In the genomic region with DNA sequence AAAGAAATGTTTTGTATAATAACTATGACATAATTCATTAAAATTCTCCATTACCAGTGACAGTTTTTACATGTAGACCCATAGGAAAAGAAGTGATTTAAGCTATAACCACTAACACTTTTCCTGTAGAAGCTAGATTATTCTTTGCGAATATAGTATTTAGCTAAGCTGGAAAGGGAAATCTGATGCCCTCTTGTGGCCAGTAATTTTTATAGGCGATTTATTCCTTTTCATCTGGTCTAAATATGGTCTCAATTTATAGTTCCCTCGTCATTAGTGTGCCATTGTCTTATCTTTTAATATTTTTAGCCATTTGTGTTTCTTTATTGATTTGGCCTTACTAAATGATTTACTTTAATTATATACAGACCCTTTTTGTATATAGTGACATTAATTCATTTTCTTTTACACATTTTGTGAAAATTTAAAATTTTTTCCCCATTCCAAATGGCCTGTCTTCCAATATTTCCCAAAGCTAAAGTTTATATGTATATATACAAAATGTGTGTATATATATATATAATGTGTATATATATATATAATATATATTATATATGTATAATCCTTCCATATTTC, we compare ENCODE assay signal across 7 cellular contexts. TPM values are rescaled to one million over a fixed set of nuclear protein-coding genes. Genes with fewer than 3 reads are reported as not detected.
DNase-seq lines count a peak whose midpoint lies in the region; ATAC-seq and TF ChIP-seq lines count a peak whose summit lies in the region.

No MANE protein-coding gene starts in this region.

- H2AFZ ChIP-seq in KMS-11 (ENCODE audit: low read depth) (no peak overlapping the region), neural progenitor cell (replicated peaks) (no peak overlapping the region)

- peak; percentile 69 for TF ChIP-seq CTCF in KMS-11 (conservative IDR thresholded peaks at IDR 0.05; ENCODE audit: low read depth, low read length)
- TF ChIP-seq CTCF in epithelial cell of proximal tubule (conservative IDR thresholded peaks at IDR 0.05; ENCODE audit: low read depth, low read length): peak; percentile 70
- peak; percentile 71 for TF ChIP-seq CTCF in neural progenitor cell (IDR thresholded peaks at IDR 0.05)

- H3K4me1 ChIP-seq in KMS-11 (ENCODE audit: low read depth, poor library complexity, severe bottlenecking) (no peaks in the 10 kb centered on the region), neural progenitor cell (no peaks in the 10 kb centered on the region)

- H3K9me3 Mint-ChIP-seq in neural progenitor cell: peaks cover 4% of the 10 kb centered on the region

- H3K9me3 ChIP-seq in neural progenitor cell (ENCODE audit: low read depth): no peaks in the 10 kb centered on the region

- DNase-seq in GF-D8 (lab: John Stamatoyannopoulos, UW) (peak; percentile 12), RKO (ENCODE audit: low spot score) (peak; percentile 68), epithelial cell of proximal tubule (ENCODE audit: low read depth) (peak; percentile 13), neural progenitor cell (ENCODE audit: low spot score) (peak; percentile 38), sciatic nerve (ENCODE audit: low spot score) (no peak)

- H3F3A ChIP-seq in neural progenitor cell (ENCODE audit: low read depth): peaks cover 5% of the 10 kb centered on the region

- intact Hi-C loops in sciatic nerve (cut with DNase I): no loop called here

- no peak overlapping the region for H3K27ac ChIP-seq in KMS-11
- H3K27ac ChIP-seq in neural progenitor cell: no peak overlapping the region

- no peaks in the 10 kb centered on the region for H3K27me3 ChIP-seq in KMS-11 (ENCODE audit: insufficient read depth, low read depth)
- H3K27me3 ChIP-seq in neural progenitor cell: no peaks in the 10 kb centered on the region

- no peak overlapping the region for H3K27ac Mint-ChIP-seq in neural progenitor cell

- no peaks in the 10 kb centered on the region for H3K4me1 Mint-ChIP-seq in neural progenitor cell

- H3K9ac ChIP-seq in KMS-11 (no peak overlapping the region), neural progenitor cell (no peak overlapping the region)

- no peak overlapping the region for H3K4me3 Mint-ChIP-seq in neural progenitor cell

- ATAC-seq in HG02763 (IDR thresholded peaks at IDR 0.05; ENCODE audit: unreplicated experiment) (no peak), sciatic nerve (no peak)

- no peaks in the 10 kb centered on the region for H3K27me3 Mint-ChIP-seq in neural progenitor cell (ENCODE audit: insufficient read depth, low read depth)

- H3K4me3 ChIP-seq in KMS-11 (IDR thresholded peaks at IDR 0.05; ENCODE audit: insufficient read depth, low read depth, low read length) (no peak overlapping the region), epithelial cell of proximal tubule (ENCODE audit: low read depth, low read length) (no peak overlapping the region), neural progenitor cell (no peak overlapping the region)

- H3K36me3 ChIP-seq in KMS-11 (ENCODE audit: insufficient read depth) (no peaks in the 10 kb centered on the region), neural progenitor cell (no peaks in the 10 kb centered on the region)

- H4K20me1 ChIP-seq in KMS-11 (ENCODE audit: insufficient read depth) (no peaks in the 10 kb centered on the region), neural progenitor cell (ENCODE audit: low read depth) (no peaks in the 10 kb centered on the region)

- no peak overlapping the region for H3K4me2 ChIP-seq in KMS-11
- no peak overlapping the region for H3K4me2 ChIP-seq in neural progenitor cell

- H3K79me2 ChIP-seq in KMS-11 (ENCODE audit: insufficient read depth, low read depth) (no peaks in the 10 kb centered on the region), neural progenitor cell (ENCODE audit: low read depth) (peaks cover 17% of the 10 kb centered on the region)

- peaks cover 24% of the 10 kb centered on the region for H3K36me3 Mint-ChIP-seq in neural progenitor cell

RNA-seq across cellular contexts. Expression of gene BTG3, which starts 26.7 kb away (rescaled TPM):
- total RNA-seq in epithelial cell of proximal tubule: 75.0 and 101 TPM in 2 replicates
- 39.2 and 44.7 TPM in 2 replicates for total RNA-seq in neural progenitor cell (ENCODE audit: low replicate concordance)
- 48.1 TPM for total RNA-seq in sciatic nerve
